In the genomic region with DNA sequence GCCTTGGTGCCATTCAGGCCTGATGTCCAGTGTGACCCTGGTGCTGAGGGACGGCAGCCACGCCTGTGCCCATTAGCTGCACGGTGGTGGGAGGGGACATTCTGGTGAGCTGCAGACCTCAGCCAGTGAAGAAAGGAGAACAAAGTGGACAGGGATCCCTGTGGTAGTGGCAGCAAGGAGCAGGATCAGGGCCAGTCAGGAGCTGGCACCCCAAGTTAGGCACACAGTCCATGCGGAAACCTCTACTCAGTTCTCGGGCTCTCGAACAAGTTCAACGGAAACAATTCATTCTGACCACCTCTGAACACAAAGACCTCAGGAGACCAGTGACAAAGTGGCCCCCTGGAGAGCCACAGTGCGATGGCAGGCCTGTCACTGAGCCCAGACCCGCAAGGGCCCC, we compare ENCODE assay signal across 25 cellular contexts. TPM values are rescaled to one million over a fixed set of nuclear protein-coding genes. Genes with fewer than 3 reads are reported as not detected.
DNase-seq lines count a peak whose midpoint lies in the region; ATAC-seq and TF ChIP-seq lines count a peak whose summit lies in the region.
"Had no signal": no experiment of that assay in that cellular context is flagged by ENCODE, and none has a peak within 500 bp of the region (broad histone marks: within the 10 kb centered on the region; RNA-seq: fewer than 3 reads in every experiment).

No MANE protein-coding gene starts in this region.

- no peaks in the 10 kb centered on the region for H3K36me3 ChIP-seq in colonic mucosa
- H3K36me3 ChIP-seq: BE2C, MG63 had no signal

- H3K27ac ChIP-seq in colonic mucosa = no peak overlapping the region
- H3K27ac ChIP-seq: 22Rv1 had no signal

- TF ChIP-seq CTCF in colonic mucosa (IDR thresholded peaks at IDR 0.05) = no peak

- no peaks in the 10 kb centered on the region for H3K4me1 Mint-ChIP-seq in activated CD4-positive, alpha-beta memory T cell treated with anti-CD3 and anti-CD28 coated beads, Interleukin-2, amount 10 ng/mL, durations not matched to agents 7 days and 5 days
- H3K4me1 Mint-ChIP-seq in activated CD4-positive, alpha-beta memory T cell treated with anti-CD3 and anti-CD28 coated beads for 36 hours (ENCODE audit: low read depth) = no peaks in the 10 kb centered on the region
- H3K4me1 Mint-ChIP-seq in T-helper 17 cell = peaks cover 9% of the 10 kb centered on the region
- H3K4me1 Mint-ChIP-seq in activated T-cell treated with anti-CD3 and anti-CD28 coated beads, Interleukin-2, amount 50 U/mL, for 72 hours (ENCODE audit: low read depth) = no peaks in the 10 kb centered on the region
- H3K4me1 Mint-ChIP-seq: CD14-positive monocyte, GM23338, H9 had no signal

- H3K27ac Mint-ChIP-seq in activated CD4-positive, alpha-beta memory T cell treated with anti-CD3 and anti-CD28 coated beads, Interleukin-2, amount 10 ng/mL, durations not matched to agents 7 days and 5 days = no peak overlapping the region
- H3K27ac Mint-ChIP-seq in activated CD4-positive, alpha-beta memory T cell treated with anti-CD3 and anti-CD28 coated beads for 36 hours = no peak overlapping the region
- peak overlapping the region; percentile 41 for H3K27ac Mint-ChIP-seq in T-helper 17 cell
- no peak overlapping the region for H3K27ac Mint-ChIP-seq in activated T-cell treated with anti-CD3 and anti-CD28 coated beads, Interleukin-2, amount 50 U/mL, for 72 hours
- H3K27ac Mint-ChIP-seq: GM23338 had no signal

- H3K27me3 Mint-ChIP-seq in activated CD4-positive, alpha-beta memory T cell treated with anti-CD3 and anti-CD28 coated beads, Interleukin-2, amount 10 ng/mL, durations not matched to agents 7 days and 5 days = no peaks in the 10 kb centered on the region
- H3K27me3 Mint-ChIP-seq in activated CD4-positive, alpha-beta memory T cell treated with anti-CD3 and anti-CD28 coated beads for 36 hours = no peaks in the 10 kb centered on the region
- no peaks in the 10 kb centered on the region for H3K27me3 Mint-ChIP-seq in T-helper 17 cell
- no peaks in the 10 kb centered on the region for H3K27me3 Mint-ChIP-seq in activated T-cell treated with anti-CD3 and anti-CD28 coated beads, Interleukin-2, amount 50 U/mL, for 72 hours (ENCODE audit: low read depth)

- no peaks in the 10 kb centered on the region for H3K4me1 ChIP-seq in colonic mucosa
- H3K4me1 ChIP-seq: BE2C had no signal

- intact Hi-C loops in activated CD4-positive, alpha-beta memory T cell treated with anti-CD3 and anti-CD28 coated beads for 36 hours (cut with micrococcal nuclease) = no loop called here
- intact Hi-C loops in colonic mucosa (cut with DNase I) = no loop called here

- H3K9me3 Mint-ChIP-seq in activated CD4-positive, alpha-beta memory T cell treated with anti-CD3 and anti-CD28 coated beads, Interleukin-2, amount 10 ng/mL, durations not matched to agents 7 days and 5 days = no peaks in the 10 kb centered on the region
- no peaks in the 10 kb centered on the region for H3K9me3 Mint-ChIP-seq in activated CD4-positive, alpha-beta memory T cell treated with anti-CD3 and anti-CD28 coated beads for 36 hours
- no peaks in the 10 kb centered on the region for H3K9me3 Mint-ChIP-seq in activated T-cell treated with anti-CD3 and anti-CD28 coated beads, Interleukin-2, amount 50 U/mL, for 72 hours
- H3K9me3 Mint-ChIP-seq: GM23338, H9 had no signal

- H3K9me3 ChIP-seq in T-helper 17 cell (ENCODE audit: control insufficient read depth, low read length, poor library complexity, severe bottlenecking) (no peaks in the 10 kb centered on the region), colonic mucosa (no peaks in the 10 kb centered on the region)
- H3K9me3 ChIP-seq: BE2C, MG63 had no signal

- no peak overlapping the region for H3K4me3 ChIP-seq in colonic mucosa
- H3K4me3 ChIP-seq: GM23338, MG63 had no signal

- POLR2A ChIA-PET in activated CD4-positive, alpha-beta memory T cell treated with anti-CD3 and anti-CD28 coated beads, Interleukin-2, amount 10 ng/mL, durations not matched to agents 7 days and 5 days (lab: Charles Lee) = no interaction called here
- POLR2A ChIA-PET in activated CD4-positive, alpha-beta memory T cell treated with anti-CD3 and anti-CD28 coated beads for 36 hours (lab: Charles Lee) = no interaction called here

- H3K9ac ChIP-seq in colonic mucosa (ENCODE audit: low read depth in 2 of 2, low read length in 2 of 2) = no peak overlapping the region

- H3K27me3 ChIP-seq in colonic mucosa = no peaks in the 10 kb centered on the region
- H3K27me3 ChIP-seq: BE2C, MG63 had no signal

- ATAC-seq in T-helper 17 cell (no peak), GM18520 (IDR thresholded peaks at IDR 0.05; ENCODE audit: unreplicated experiment) (no peak)
- ATAC-seq in activated T-cell treated with anti-CD3 and anti-CD28 coated beads, Interleukin-2, amount 50 U/mL, for 72 hours (replicated peaks in 1 of 2) = no peak
- ATAC-seq: GM23338, PC-3 had no signal

- no peak overlapping the region for H3K4me3 Mint-ChIP-seq in activated CD4-positive, alpha-beta memory T cell treated with anti-CD3 and anti-CD28 coated beads, Interleukin-2, amount 10 ng/mL, durations not matched to agents 7 days and 5 days
- no peak overlapping the region for H3K4me3 Mint-ChIP-seq in activated CD4-positive, alpha-beta memory T cell treated with anti-CD3 and anti-CD28 coated beads for 36 hours
- H3K4me3 Mint-ChIP-seq in T-helper 17 cell = no peak overlapping the region
- H3K4me3 Mint-ChIP-seq in activated T-cell treated with anti-CD3 and anti-CD28 coated beads, Interleukin-2, amount 50 U/mL, for 72 hours = no peak overlapping the region
- H3K4me3 Mint-ChIP-seq: CD14-positive monocyte, GM23338, H9 had no signal

- peak; percentile 10 for DNase-seq in activated CD4-positive, alpha-beta memory T cell treated with anti-CD3 and anti-CD28 coated beads, Interleukin-2, amount 10 ng/mL, durations not matched to agents 7 days and 5 days
- DNase-seq in activated CD4-positive, alpha-beta memory T cell treated with anti-CD3 and anti-CD28 coated beads for 36 hours = no peak
- DNase-seq in T-helper 17 cell (no peak), colonic mucosa (peak; percentile 2), AML-193 (lab: John Stamatoyannopoulos, UW) (no peak)
- DNase-seq in stimulated activated CD8-positive, alpha-beta memory T cell treated with anti-CD3 and anti-CD28 coated beads, Interleukin-4, amount 100 ng/mL, for 48 hours = peak; percentile 14
- DNase-seq in activated T-cell treated with anti-CD3 and anti-CD28 coated beads, Interleukin-2, amount 50 U/mL, for 72 hours = no peak
- DNase-seq: BE2C, Calu3, DMS153, DND-41, H9, KBM-7, MG63, NCI-H1105 treated with DMSO at 0.1 percent for 48 hours, NCI-H146, NCI-H1930, NCI-H2107, NCI-H524, NCI-H774, PC-3 had no signal

- H3K36me3 Mint-ChIP-seq in activated CD4-positive, alpha-beta memory T cell treated with anti-CD3 and anti-CD28 coated beads, Interleukin-2, amount 10 ng/mL, durations not matched to agents 7 days and 5 days (ENCODE audit: low read depth) = peaks cover 66% of the 10 kb centered on the region
- peaks cover 20% of the 10 kb centered on the region for H3K36me3 Mint-ChIP-seq in activated CD4-positive, alpha-beta memory T cell treated with anti-CD3 and anti-CD28 coated beads for 36 hours
- peaks cover 15% of the 10 kb centered on the region for H3K36me3 Mint-ChIP-seq in T-helper 17 cell (ENCODE audit: low read depth)
- peaks cover 0 to 5% of the 10 kb centered on the region in 2 donors for H3K36me3 Mint-ChIP-seq in activated T-cell treated with anti-CD3 and anti-CD28 coated beads, Interleukin-2, amount 50 U/mL, for 72 hours (ENCODE audit: insufficient read depth in 2 of 2)

- CTCF ChIA-PET in activated CD4-positive, alpha-beta memory T cell treated with anti-CD3 and anti-CD28 coated beads, Interleukin-2, amount 10 ng/mL, durations not matched to agents 7 days and 5 days (lab: Charles Lee) = no interaction called here
- CTCF ChIA-PET in activated CD4-positive, alpha-beta memory T cell treated with anti-CD3 and anti-CD28 coated beads for 36 hours (lab: Charles Lee) = interaction anchor here (0.6 to 4.1 kb wide), 3 partner anchors 9 to 50 kb away, joined by 3 to 24 read pairs (median 4); no protein-coding TSS in a partner anchor

RNA-seq across cellular contexts. Expression of a gene that starts 30.1 kb away (rescaled TPM):
- total RNA-seq in activated CD4-positive, alpha-beta memory T cell treated with anti-CD3 and anti-CD28 coated beads, Interleukin-2, amount 10 ng/mL, durations not matched to agents 7 days and 5 days = 10 to 100 TPM; 26.3 TPM
- total RNA-seq in activated CD4-positive, alpha-beta memory T cell treated with anti-CD3 and anti-CD28 coated beads for 36 hours = 10 to 100 TPM; 26.7 to 28.5 TPM
- 10 to 100 TPM; 20.0 to 20.7 TPM for total RNA-seq in T-helper 17 cell
- 10 to 100 TPM; 23.5 to 27.1 TPM for total RNA-seq in colonic mucosa
- 10 to 100 TPM; 29.4 to 32.2 TPM for total RNA-seq in activated T-cell treated with anti-CD3 and anti-CD28 coated beads, Interleukin-2, amount 50 U/mL, for 72 hours

RNA-seq across cellular contexts. Expression of a gene that starts 30.2 kb away (rescaled TPM):
- total RNA-seq in activated CD4-positive, alpha-beta memory T cell treated with anti-CD3 and anti-CD28 coated beads, Interleukin-2, amount 10 ng/mL, durations not matched to agents 7 days and 5 days = 10 to 100 TPM; 32.7 to 32.8 TPM
- 10 to 100 TPM; 33.4 to 36.2 TPM for total RNA-seq in activated CD4-positive, alpha-beta memory T cell treated with anti-CD3 and anti-CD28 coated beads for 36 hours
- total RNA-seq in T-helper 17 cell (10 to 100 TPM; 12.0 to 14.8 TPM), colonic mucosa (10 to 100 TPM; 29.9 to 30.8 TPM)
- 10 to 100 TPM; 35.2 to 40.6 TPM for total RNA-seq in activated T-cell treated with anti-CD3 and anti-CD28 coated beads, Interleukin-2, amount 50 U/mL, for 72 hours

Comparison
In these comparisons a context has a peak if more than half of its experiments do, and no peak if none do; other contexts are left out.
1. DNase-seq: peak in activated CD4-positive, alpha-beta memory T cell treated with anti-CD3 and anti-CD28 coated beads, Interleukin-2, amount 10 ng/mL, durations not matched to agents 7 days and 5 days (single experiment), colonic mucosa (single experiment) and stimulated activated CD8-positive, alpha-beta memory T cell treated with anti-CD3 and anti-CD28 coated beads, Interleukin-4, amount 100 ng/mL, for 48 hours (single experiment); none in activated CD4-positive, alpha-beta memory T cell treated with anti-CD3 and anti-CD28 coated beads for 36 hours (single experiment), T-helper 17 cell (0 of 3), AML-193 (0 of 2) and activated T-cell treated with anti-CD3 and anti-CD28 coated beads, Interleukin-2, amount 50 U/mL, for 72 hours (0 of 2).